14 cellular contexts compared by ENCODE assay signal in the genomic region with DNA sequence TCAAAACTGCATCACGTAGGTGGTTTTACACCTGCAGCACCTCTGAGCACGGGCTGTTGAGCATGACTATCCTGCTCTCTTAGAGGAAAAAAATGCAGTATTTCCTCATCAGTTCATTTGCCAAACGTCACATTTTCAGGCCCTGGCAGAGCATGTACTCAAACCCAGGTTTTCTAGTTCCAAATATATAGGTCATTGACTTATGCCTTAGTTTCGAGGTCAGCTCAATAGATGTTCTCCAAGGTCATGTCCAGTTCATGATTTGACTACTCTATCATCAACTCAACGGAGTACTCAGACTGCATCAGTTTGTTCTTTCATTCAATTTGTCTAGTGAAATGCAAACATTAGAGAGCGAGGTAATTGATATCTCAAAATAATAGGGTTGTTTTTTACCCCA. TPM values are rescaled to one million over a fixed set of nuclear protein-coding genes. Genes with fewer than 3 reads are reported as not detected.
DNase-seq lines count a peak whose midpoint lies in the region; ATAC-seq, FAIRE-seq and TF ChIP-seq lines count a peak whose summit lies in the region.
"Had no signal": no experiment of that assay in that cellular context is flagged by ENCODE, and none has a peak within 500 bp of the region (broad histone marks: within the 10 kb centered on the region; RNA-seq: fewer than 3 reads in every experiment).

No MANE protein-coding gene starts in this region.

- H3K4me1 Mint-ChIP-seq in activated naive CD4-positive, alpha-beta T cell treated with anti-CD3 and anti-CD28 coated beads, Interleukin-2, amount 50 U/mL, for 24 hours, result peaks cover 24% of the 10 kb centered on the region
- peaks cover 11 to 21% (median 17%) of the 10 kb centered on the region in 4 donors for H3K4me1 Mint-ChIP-seq in CD4-positive, CD25-positive, alpha-beta regulatory T cell
- H3K4me1 Mint-ChIP-seq in T-cell, result peaks cover 28 to 32% (median 28%) of the 10 kb centered on the region in 3 donors
- peaks cover 12 to 32% (median 23%) of the 10 kb centered on the region in 7 donors for H3K4me1 Mint-ChIP-seq in naive thymus-derived CD4-positive, alpha-beta T cell
- H3K4me1 Mint-ChIP-seq: B cell had no signal

- H3K27me3 ChIP-seq in CD4-positive, CD25-positive, alpha-beta regulatory T cell (ENCODE audit: control insufficient read depth, insufficient read depth, low read length), result no peaks in the 10 kb centered on the region
- H3K27me3 ChIP-seq in naive thymus-derived CD4-positive, alpha-beta T cell (ENCODE audit: control insufficient read depth in 2 of 2, insufficient read depth in 2 of 2, low read length in 2 of 2), result no peaks in the 10 kb centered on the region
- no peaks in the 10 kb centered on the region for H3K27me3 ChIP-seq in pancreas

- peaks cover 26% of the 10 kb centered on the region for H3K4me1 ChIP-seq in CD4-positive, CD25-positive, alpha-beta regulatory T cell (ENCODE audit: control insufficient read depth, insufficient read depth, low read length, poor library complexity, severe bottlenecking)
- H3K4me1 ChIP-seq in naive thymus-derived CD4-positive, alpha-beta T cell (ENCODE audit: control insufficient read depth in 2 of 2, insufficient read depth in 2 of 2, low read length in 2 of 2), result peaks cover 32 to 34% of the 10 kb centered on the region in 2 donors
- H3K4me1 ChIP-seq in pancreas, result peaks cover 0 to 6% (median 0%) of the 10 kb centered on the region in 3 donors

- H3K9me3 Mint-ChIP-seq in activated naive CD4-positive, alpha-beta T cell treated with anti-CD3 and anti-CD28 coated beads, Interleukin-2, amount 50 U/mL, for 24 hours, result no peaks in the 10 kb centered on the region
- no peaks in the 10 kb centered on the region for H3K9me3 Mint-ChIP-seq in CD4-positive, CD25-positive, alpha-beta regulatory T cell
- no peaks in the 10 kb centered on the region for H3K9me3 Mint-ChIP-seq in T-cell
- no peaks in the 10 kb centered on the region for H3K9me3 Mint-ChIP-seq in naive thymus-derived CD4-positive, alpha-beta T cell
- H3K9me3 Mint-ChIP-seq: CD8-positive, alpha-beta memory T cell had no signal

- H3K27ac ChIP-seq in CD4-positive, CD25-positive, alpha-beta regulatory T cell (ENCODE audit: insufficient read depth, low read length, poor library complexity, severe bottlenecking), result no peak overlapping the region
- no peak overlapping the region for H3K27ac ChIP-seq in naive thymus-derived CD4-positive, alpha-beta T cell (ENCODE audit: low read depth, low read length)
- no peak overlapping the region for H3K27ac ChIP-seq in pancreas
- H3K27ac ChIP-seq: C4-2B had no signal

- no peak for DNase-seq in activated naive CD4-positive, alpha-beta T cell (lab: John Stamatoyannopoulos, UW)
- DNase-seq in CD4-positive, CD25-positive, alpha-beta regulatory T cell, result no peak
- DNase-seq in T-cell (no peak), pancreas (no peak), C1 segment of cervical spinal cord (lab: John Stamatoyannopoulos, UW) (no peak)
- DNase-seq in naive thymus-derived CD4-positive, alpha-beta T cell, result no peak
- DNase-seq: Caco-2; CD8-positive, alpha-beta memory T cell had no signal

- CTCF ChIA-PET in T-cell (lab: Charles Lee), result interaction anchor here (0.6 to 8.1 kb wide), 35 partner anchors 10 to 1109 kb away, joined by 3 to 322 read pairs (median 8); partner anchors contain the start of gene STAT4 (in 1 of the 2)
- CTCF ChIA-PET in naive thymus-derived CD4-positive, alpha-beta T cell (lab: Charles Lee), result interaction anchor here (0.8 to 10.8 kb wide), 17 partner anchors 8 to 501 kb away, joined by 3 to 488 read pairs (median 5); partner anchors contain the start of gene STAT4

- no peaks in the 10 kb centered on the region for H3K36me3 ChIP-seq in CD4-positive, CD25-positive, alpha-beta regulatory T cell (ENCODE audit: control insufficient read depth, insufficient read depth, low read length)
- peaks cover 0 to 3% (median 0%) of the 10 kb centered on the region in 3 experiments for H3K36me3 ChIP-seq in naive thymus-derived CD4-positive, alpha-beta T cell (ENCODE audit: control insufficient read depth in 2 of 3, insufficient read depth in 3 of 3, low read length in 3 of 3)
- no peaks in the 10 kb centered on the region for H3K36me3 ChIP-seq in pancreas

- intact Hi-C loops in naive thymus-derived CD4-positive, alpha-beta T cell (cut with micrococcal nuclease), result loop anchor here (5.0 to 10.0 kb wide), 5 partner anchors 194 to 1109 kb away; partner anchors contain the start of gene MYO1B (in 1 of the 2)
- intact Hi-C loops in pancreas (cut with DNase I), result loop anchor here in 1 of 3 donors (10.0 kb wide), 1 partner anchor 102 kb away; the partner anchor contains the start of gene STAT4

- H3K27ac Mint-ChIP-seq in activated naive CD4-positive, alpha-beta T cell treated with anti-CD3 and anti-CD28 coated beads, Interleukin-2, amount 50 U/mL, for 24 hours, result peak overlapping the region; percentile 24
- peak overlapping the region in 2 of 3 donors; percentile 48 to 50 for H3K27ac Mint-ChIP-seq in CD4-positive, CD25-positive, alpha-beta regulatory T cell
- peak overlapping the region; percentile 33 to 50 for H3K27ac Mint-ChIP-seq in T-cell
- peak overlapping the region in 5 of 9 donors; percentile 3 to 86 (median 65) for H3K27ac Mint-ChIP-seq in naive thymus-derived CD4-positive, alpha-beta T cell
- H3K27ac Mint-ChIP-seq: B cell had no signal

- H3K4me3 ChIP-seq in CD4-positive, CD25-positive, alpha-beta regulatory T cell (ENCODE audit: low read depth, low read length), result no peak overlapping the region
- H3K4me3 ChIP-seq in naive thymus-derived CD4-positive, alpha-beta T cell (ENCODE audit: low read length), result no peak overlapping the region
- no peak overlapping the region for H3K4me3 ChIP-seq in pancreas

- H3K27me3 Mint-ChIP-seq in activated naive CD4-positive, alpha-beta T cell treated with anti-CD3 and anti-CD28 coated beads, Interleukin-2, amount 50 U/mL, for 24 hours, result no peaks in the 10 kb centered on the region
- no peaks in the 10 kb centered on the region for H3K27me3 Mint-ChIP-seq in CD4-positive, CD25-positive, alpha-beta regulatory T cell
- H3K27me3 Mint-ChIP-seq in T-cell, result no peaks in the 10 kb centered on the region
- H3K27me3 Mint-ChIP-seq in naive thymus-derived CD4-positive, alpha-beta T cell, result no peaks in the 10 kb centered on the region
- H3K27me3 Mint-ChIP-seq: CD8-positive, alpha-beta memory T cell had no signal

- POLR2A ChIA-PET in T-cell (lab: Charles Lee), result interaction anchor here in 1 of 2 donors (0.6 to 2.1 kb wide), 4 partner anchors 97 to 375 kb away, joined by 3 to 16 read pairs (median 6); partner anchors contain the start of gene STAT4
- POLR2A ChIA-PET in naive thymus-derived CD4-positive, alpha-beta T cell (lab: Charles Lee), result interaction anchor here (0.8 to 6.9 kb wide), 6 partner anchors 8 to 117 kb away, joined by 3 to 92 read pairs (median 10); partner anchors contain the start of gene STAT4

- no peak for ATAC-seq in CD4-positive, CD25-positive, alpha-beta regulatory T cell (ENCODE audit: low read depth in 2 of 2)
- ATAC-seq in T-cell (replicated peaks in 1 of 4) (no peak), pancreas (no peak)
- no peak for ATAC-seq in naive thymus-derived CD4-positive, alpha-beta T cell
- ATAC-seq: HCT116 had no signal

- H3K9me3 ChIP-seq in CD4-positive, CD25-positive, alpha-beta regulatory T cell (ENCODE audit: control insufficient read depth in 2 of 2, low read length in 2 of 2), result no peaks in the 10 kb centered on the region
- H3K9me3 ChIP-seq in naive thymus-derived CD4-positive, alpha-beta T cell (ENCODE audit: control insufficient read depth in 2 of 3, low read length in 3 of 3), result no peaks in the 10 kb centered on the region
- no peaks in the 10 kb centered on the region for H3K9me3 ChIP-seq in pancreas
- H3K9me3 ChIP-seq: Caco-2 had no signal

- no peak for TF ChIP-seq CTCF in pancreas (IDR thresholded peaks at IDR 0.05)

- H3K36me3 Mint-ChIP-seq in activated naive CD4-positive, alpha-beta T cell treated with anti-CD3 and anti-CD28 coated beads, Interleukin-2, amount 50 U/mL, for 24 hours, result peaks cover 6% of the 10 kb centered on the region
- no peaks in the 10 kb centered on the region for H3K36me3 Mint-ChIP-seq in CD4-positive, CD25-positive, alpha-beta regulatory T cell
- H3K36me3 Mint-ChIP-seq in T-cell, result peaks cover 8% of the 10 kb centered on the region
- peaks cover 0 to 25% (median 0%) of the 10 kb centered on the region in 5 donors for H3K36me3 Mint-ChIP-seq in naive thymus-derived CD4-positive, alpha-beta T cell

- WGBS in pancreas, 2 donors, result 52 to 54% methylated on average over 6 of the region's 6 CpGs

- no peak overlapping the region for H3K4me3 Mint-ChIP-seq in activated naive CD4-positive, alpha-beta T cell treated with anti-CD3 and anti-CD28 coated beads, Interleukin-2, amount 50 U/mL, for 24 hours
- H3K4me3 Mint-ChIP-seq in CD4-positive, CD25-positive, alpha-beta regulatory T cell, result no peak overlapping the region
- no peak overlapping the region for H3K4me3 Mint-ChIP-seq in T-cell
- H3K4me3 Mint-ChIP-seq in naive thymus-derived CD4-positive, alpha-beta T cell, result no peak overlapping the region
- H3K4me3 Mint-ChIP-seq: B cell had no signal

- FAIRE-seq in pancreas (lab: Jason Lieb, UNC), result no peak
- FAIRE-seq: H1, HTR-8/SVneo had no signal

RNA-seq across cellular contexts. Expression of gene STAT1, which starts 39.3 kb away (rescaled TPM):
- total RNA-seq in CD4-positive, CD25-positive, alpha-beta regulatory T cell, result 262 TPM
- polyA plus RNA-seq in CD4-positive, CD25-positive, alpha-beta regulatory T cell, result 100 to 1,000 TPM; 198 to 331 (median 274) TPM
- total RNA-seq in T-cell (100 to 1,000 TPM in 3 of 5 donors, 10 to 100 TPM in 2; 77.6 to 229 (median 152) TPM), pancreas (10 to 100 TPM; 16.5 to 51.8 (median 28.6) TPM)
- total RNA-seq in naive thymus-derived CD4-positive, alpha-beta T cell, result 1,000 to 10,000 TPM in 1 of 5 experiments, 10 to 100 TPM in 4; 74.1 to 1,177 (median 89.6) TPM
- 100 to 1,000 TPM; 221 to 244 TPM for polyA plus RNA-seq in naive thymus-derived CD4-positive, alpha-beta T cell
- polyA plus RNA-seq in pancreas, result 10 to 100 TPM in 1 of 2 donors, 1 to 10 TPM in 1; 8.2 to 18.2 TPM
